ENCODE assay signal across 13 cellular contexts in the genomic region with DNA sequence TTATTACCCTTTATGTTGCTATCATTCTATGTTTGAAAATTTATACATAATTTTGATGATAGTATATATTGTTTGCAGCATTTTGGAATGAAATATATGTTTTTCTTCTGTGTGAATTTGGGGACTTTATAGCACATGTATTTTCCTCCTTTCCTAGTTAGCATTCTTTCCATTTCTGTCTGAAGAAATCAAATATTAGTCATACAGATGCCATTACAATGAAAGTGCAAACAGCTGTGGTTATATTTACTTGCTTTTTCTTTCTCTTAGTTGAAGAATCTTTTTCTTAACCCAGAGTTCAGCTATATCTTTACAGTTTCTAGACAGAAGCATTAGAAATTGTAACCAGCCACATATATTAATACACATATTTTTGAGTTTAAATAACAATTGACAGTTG.
"Had no signal": no experiment of that assay in that cellular context is flagged by ENCODE, and none has a peak within 500 bp of the region (broad histone marks: within the 10 kb centered on the region; RNA-seq: fewer than 3 reads in every experiment).

No MANE protein-coding gene starts in this region.

- H3K4me1 ChIP-seq: esophagus squamous epithelium, gastroesophageal sphincter had no signal

- DNase-seq: activated CD4-positive, alpha-beta T cell treated with anti-CD3 and anti-CD28 coated beads, Interleukin-2, amount 50 U/mL, for 1 hour; activated naive CD4-positive, alpha-beta T cell treated with anti-CD3 and anti-CD28 coated beads, Interleukin-2, amount 50 U/mL, for 16 hours; activated T-cell treated with anti-CD3 and anti-CD28 coated beads for 4 hours; amniotic stem cell; esophagus squamous epithelium; stimulated activated CD4-positive, alpha-beta T cell treated with anti-CD3 and anti-CD28 coated beads, Interleukin-4, amount 100 ng/mL, for 4 hours; stimulated activated naive CD8-positive, alpha-beta T cell treated with anti-CD3 and anti-CD28 coated beads, Interleukin-15, amount 100 ng/mL, for 72 hours; T-helper 17 cell had no signal

- H3K27me3 ChIP-seq: esophagus squamous epithelium, gastroesophageal sphincter had no signal

- ATAC-seq: activated T-helper 17 cell treated with anti-CD3 and anti-CD28 coated beads, Interleukin-2, amount 50 U/mL, for 72 hours; gastroesophageal sphincter; natural killer cell treated with Interleukin-12 subunit alpha and Interleukin-12 subunit beta and Interleukin-15 and Interleukin-18, amount 100 ng/mL, for 72 hours; stimulated activated naive CD8-positive, alpha-beta T cell treated with anti-CD3 and anti-CD28 coated beads, Interleukin-15, amount 100 ng/mL, for 72 hours; T-helper 17 cell had no signal

- H3K27ac ChIP-seq: esophagus squamous epithelium, gastroesophageal sphincter, thoracic aorta had no signal

- H3K4me3 ChIP-seq: esophagus squamous epithelium, gastroesophageal sphincter, lung, thoracic aorta had no signal

- H3K9me3 ChIP-seq: esophagus squamous epithelium, thoracic aorta had no signal

- H3K36me3 ChIP-seq: esophagus squamous epithelium, gastroesophageal sphincter, thoracic aorta had no signal
